ENCODE assay signal across 1 cellular context in genomic region chr17:60135951-60136666, GRCh38.
A peak's percentile ranks its signal among the peaks of the same experiment; 100 is the strongest.
TF ChIP-seq lines count a peak whose summit lies in the region.

No MANE protein-coding gene starts in this region.

TF ChIP-seq in HepG2, 621 proteins besides CTCF, POLR2A, EP300 and RAD21 (continued from another document):
- TF ChIP-seq ZNF512B (CRISPR knock-in tag; IDR thresholded peaks at IDR 0.05; ENCODE audit: borderline replicate concordance) (0 out of 2 replicates have a peak, but pooled peaks have one; percentile 1), KLF9 (CRISPR knock-in tag; IDR thresholded peaks at IDR 0.05; ENCODE audit: low read depth) (0 out of 2 replicates have a peak, but pooled peaks have one; percentile 12), BATF2 (CRISPR knock-in tag; IDR thresholded peaks at IDR 0.05) (0 out of 2 replicates have a peak, but pooled peaks have one; percentile 2), ZBTB49 (CRISPR knock-in tag; IDR thresholded peaks at IDR 0.05; ENCODE audit: borderline replicate concordance) (no peak)
